In genomic region chr21:37712204-37712934, GRCh38 we compare ENCODE assay signal across 8 cellular contexts.
A peak's percentile ranks its signal among the peaks of the same experiment; 100 is the strongest.
DNase-seq lines count a peak whose midpoint lies in the region; ATAC-seq and TF ChIP-seq lines count a peak whose summit lies in the region.

No MANE protein-coding gene starts in this region.

- TF ChIP-seq CTCF in GM10266 (IDR thresholded peaks at IDR 0.05; ENCODE audit: control insufficient read depth, insufficient read depth, low read depth, missing control alignments) = peak; percentile 89

- ATAC-seq in HG02571 (IDR thresholded peaks at IDR 0.05; ENCODE audit: unreplicated experiment) = peak; percentile 56
- peak; percentile 96 for ATAC-seq in left lobe of liver
- ATAC-seq in HG02588 (IDR thresholded peaks at IDR 0.05; ENCODE audit: unreplicated experiment) = no peak

- DNase-seq in GM10266 (ENCODE audit: extremely low spot score) = peak; percentile 63
- peak; percentile 70 for DNase-seq in NCI-H1436 (lab: John Stamatoyannopoulos, UW)
- peak; percentile 18 to 65 for DNase-seq in SW 1271 (lab: John Stamatoyannopoulos, UW)
- peak; percentile 69 for DNase-seq in cerebellum (ENCODE audit: low spot score)
- peak; percentile 52 for DNase-seq in left lobe of liver (ENCODE audit: low spot score)
- DNase-seq in stimulated activated CD8-positive, alpha-beta memory T cell treated with anti-CD3 and anti-CD28 coated beads, Interleukin-15, amount 100 ng/mL, for 48 hours (ENCODE audit: low read depth in 2 of 2) = peak; percentile 3 to 16

Comparison
In these comparisons a context has a peak if more than half of its experiments do, and no peak if none do; other contexts are left out.
1. DNase-seq: peak in every context shown above with its lines; median percentile 70 in NCI-H1436; 69 in cerebellum; 63 in GM10266; 52 in left lobe of liver; 42 in SW 1271; 10 in stimulated activated CD8-positive, alpha-beta memory T cell treated with anti-CD3 and anti-CD28 coated beads, Interleukin-15, amount 100 ng/mL, for 48 hours.